Comparison of ENCODE assay signal across 1 cellular context in the genomic region with DNA sequence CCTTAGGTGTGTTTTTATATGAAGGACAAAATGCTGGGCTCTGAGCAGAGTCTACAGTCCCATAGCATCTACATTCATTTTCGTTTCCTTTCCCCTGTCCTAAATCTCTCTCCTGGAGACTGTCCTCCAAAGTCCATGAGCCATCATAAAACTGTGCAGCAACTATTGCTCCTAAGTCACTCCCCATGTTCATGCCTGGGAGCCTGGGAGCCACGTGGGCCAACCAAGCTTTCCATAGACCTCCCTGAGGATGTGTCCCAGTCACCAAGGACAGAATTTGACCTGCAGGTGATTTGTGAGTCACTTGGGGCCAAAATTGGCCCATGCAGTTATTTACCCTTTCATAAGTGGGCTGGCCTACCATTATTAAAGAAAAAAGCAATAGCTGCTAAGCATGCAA.
TF ChIP-seq lines count a peak whose summit lies in the region.

No MANE protein-coding gene starts in this region.

TF ChIP-seq in HCT116, 20 proteins besides CTCF, POLR2A, EP300 and RAD21:
- TF ChIP-seq CEBPB (IDR thresholded peaks at IDR 0.05; ENCODE audit: low read depth) (no peak), ZFX (IDR thresholded peaks at IDR 0.05) (no peak), FOSL1 (IDR thresholded peaks at IDR 0.05; ENCODE audit: low read depth) (no peak)
- TF ChIP-seq, protein P1, sequence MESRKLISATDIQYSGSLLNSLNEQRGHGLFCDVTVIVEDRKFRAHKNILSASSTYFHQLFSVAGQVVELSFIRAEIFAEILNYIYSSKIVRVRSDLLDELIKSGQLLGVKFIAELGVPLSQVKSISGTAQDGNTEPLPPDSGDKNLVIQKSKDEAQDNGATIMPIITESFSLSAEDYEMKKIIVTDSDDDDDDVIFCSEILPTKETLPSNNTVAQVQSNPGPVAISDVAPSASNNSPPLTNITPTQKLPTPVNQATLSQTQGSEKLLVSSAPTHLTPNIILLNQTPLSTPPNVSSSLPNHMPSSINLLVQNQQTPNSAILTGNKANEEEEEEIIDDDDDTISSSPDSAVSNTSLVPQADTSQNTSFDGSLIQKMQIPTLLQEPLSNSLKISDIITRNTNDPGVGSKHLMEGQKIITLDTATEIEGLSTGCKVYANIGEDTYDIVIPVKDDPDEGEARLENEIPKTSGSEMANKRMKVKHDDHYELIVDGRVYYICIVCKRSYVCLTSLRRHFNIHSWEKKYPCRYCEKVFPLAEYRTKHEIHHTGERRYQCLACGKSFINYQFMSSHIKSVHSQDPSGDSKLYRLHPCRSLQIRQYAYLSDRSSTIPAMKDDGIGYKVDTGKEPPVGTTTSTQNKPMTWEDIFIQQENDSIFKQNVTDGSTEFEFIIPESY (IDR thresholded peaks at IDR 0.05; ENCODE audit: extremely low read depth, insufficient replicate concordance, low read length) = no peak
- TF ChIP-seq, protein P2, sequence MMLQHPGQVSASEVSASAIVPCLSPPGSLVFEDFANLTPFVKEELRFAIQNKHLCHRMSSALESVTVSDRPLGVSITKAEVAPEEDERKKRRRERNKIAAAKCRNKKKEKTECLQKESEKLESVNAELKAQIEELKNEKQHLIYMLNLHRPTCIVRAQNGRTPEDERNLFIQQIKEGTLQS (IDR thresholded peaks at IDR 0.05) = no peak
